In genomic region chr2:109724533-109725460, GRCh38 we compare ENCODE assay signal across 21 cellular contexts.
"Had no signal": no experiment of that assay in that cellular context is flagged by ENCODE, and none has a peak within 500 bp of the region (broad histone marks: within the 10 kb centered on the region; RNA-seq: fewer than 3 reads in every experiment).

No MANE protein-coding gene starts in this region.

- DNase-seq: activated CD4-positive, alpha-beta T cell treated with anti-CD3 and anti-CD28 coated beads, Interleukin-2, amount 10 ng/mL, durations not matched to agents 7 days and 5 days; activated gamma-delta T cell treated with Interleukin-2 at 50 U/mL for 16 hours; activated T-cell treated with anti-CD3 and anti-CD28 coated beads for 4 hours; dermis blood vessel endothelial cell; effector memory CD4-positive, alpha-beta T cell; islet precursor cell; mammary epithelial cell; nephron progenitor cell; occipital lobe; SK-N-SH; stimulated activated CD4-positive, alpha-beta T cell treated with anti-CD3 and anti-CD28 coated beads, Interleukin-15, amount 100 ng/mL, for 24 hours; stimulated activated CD4-positive, alpha-beta T cell treated with anti-CD3 and anti-CD28 coated beads, Interleukin-2, amount 100 ng/mL, for 48 hours; stimulated activated naive CD8-positive, alpha-beta T cell treated with anti-CD3 and anti-CD28 coated beads, Interleukin-15, amount 100 ng/mL, for 72 hours; T-helper 9 cell; transverse colon had no signal

- ATAC-seq: activated naive CD4-positive, alpha-beta T cell treated with anti-CD3 and anti-CD28 coated beads, Interleukin-2, amount 50 U/mL, for 72 hours; right cardiac atrium; stimulated activated naive CD8-positive, alpha-beta T cell treated with anti-CD3 and anti-CD28 coated beads, Interleukin-15, amount 100 ng/mL, for 72 hours had no signal

- H2AFZ ChIP-seq: hepatocyte had no signal

- H3K4me3 ChIP-seq: adrenal gland, hepatocyte, skin epidermis, suprapubic skin, transverse colon had no signal

- H3K36me3 ChIP-seq: adrenal gland, suprapubic skin, transverse colon had no signal

- H3K9me3 ChIP-seq: adrenal gland, SK-N-SH, suprapubic skin, transverse colon had no signal

- H3K4me2 ChIP-seq: hepatocyte, SK-N-SH had no signal

- H3K9ac ChIP-seq: SK-N-SH had no signal

- H3K27me3 ChIP-seq: hepatocyte, suprapubic skin, transverse colon had no signal

- H3K4me1 ChIP-seq: adrenal gland had no signal

- H3K27ac ChIP-seq: adrenal gland, hepatocyte, skin epidermis, suprapubic skin, transverse colon had no signal
